In the genomic region with DNA sequence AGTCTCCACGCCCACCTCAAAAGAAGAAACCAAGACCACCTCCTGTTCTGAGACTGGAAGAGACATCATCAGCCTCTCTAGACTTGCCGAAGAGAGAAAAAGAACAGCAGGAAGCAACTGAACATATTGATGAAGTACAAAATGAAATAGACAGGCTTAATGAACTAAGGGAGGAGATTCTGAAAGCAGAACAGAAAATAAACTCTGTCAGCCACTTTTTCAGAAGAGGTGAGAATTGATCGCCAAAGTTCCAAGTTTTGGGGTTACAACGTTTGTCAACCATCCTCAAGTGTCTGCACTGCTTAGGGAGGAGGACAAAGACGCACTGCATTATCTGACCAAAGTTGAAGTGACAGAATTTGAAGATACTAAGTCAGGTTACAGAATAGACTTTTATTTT, we compare ENCODE assay signal across 25 cellular contexts.
"Had no signal": no experiment of that assay in that cellular context is flagged by ENCODE, and none has a peak within 500 bp of the region (broad histone marks: within the 10 kb centered on the region; RNA-seq: fewer than 3 reads in every experiment).

No MANE protein-coding gene starts in this region.

- H3K36me3 Mint-ChIP-seq: mesothelial cell of epicardium; natural killer cell treated with Interleukin-12 subunit alpha and Interleukin-12 subunit beta and Interleukin-15 and Interleukin-18, amount 100 ng/mL, for 72 hours; stimulated activated effector memory CD8-positive, alpha-beta T cell treated with anti-CD3 and anti-CD28 coated beads, Interleukin-12 subunit alpha, Interleukin-12 subunit beta, amount 100 ng/mL, for 72 hours; type B pancreatic cell had no signal

- ATAC-seq: mucosa of descending colon; naive thymus-derived CD4-positive, alpha-beta T cell; natural killer cell treated with Interleukin-12 subunit alpha and Interleukin-12 subunit beta and Interleukin-15 and Interleukin-18, amount 100 ng/mL, for 72 hours; pancreas; right cardiac atrium; sciatic nerve; stimulated activated effector memory CD8-positive, alpha-beta T cell treated with anti-CD3 and anti-CD28 coated beads, Interleukin-12 subunit alpha, Interleukin-12 subunit beta, amount 100 ng/mL, for 72 hours; stimulated activated naive CD8-positive, alpha-beta T cell treated with anti-CD3 and anti-CD28 coated beads, Interleukin-15, amount 100 ng/mL, for 72 hours had no signal

- H3K4me3 Mint-ChIP-seq: mesothelial cell of epicardium; naive thymus-derived CD4-positive, alpha-beta T cell; natural killer cell treated with Interleukin-12 subunit alpha and Interleukin-12 subunit beta and Interleukin-15 and Interleukin-18, amount 100 ng/mL, for 72 hours; stimulated activated effector memory CD8-positive, alpha-beta T cell treated with anti-CD3 and anti-CD28 coated beads, Interleukin-12 subunit alpha, Interleukin-12 subunit beta, amount 100 ng/mL, for 72 hours; stimulated activated naive CD8-positive, alpha-beta T cell treated with anti-CD3 and anti-CD28 coated beads, Interleukin-15, amount 100 ng/mL, for 72 hours; type B pancreatic cell had no signal

- H3K4me3 ChIP-seq: left ventricle myocardium inferior, lung, mucosa of descending colon, pancreas, prostate gland, skin epidermis, tibial nerve, uterus had no signal

- H3K9me3 Mint-ChIP-seq: mesothelial cell of epicardium; naive thymus-derived CD4-positive, alpha-beta T cell; natural killer cell treated with Interleukin-12 subunit alpha and Interleukin-12 subunit beta and Interleukin-15 and Interleukin-18, amount 100 ng/mL, for 72 hours; stimulated activated effector memory CD8-positive, alpha-beta T cell treated with anti-CD3 and anti-CD28 coated beads, Interleukin-12 subunit alpha, Interleukin-12 subunit beta, amount 100 ng/mL, for 72 hours; stimulated activated naive CD8-positive, alpha-beta T cell treated with anti-CD3 and anti-CD28 coated beads, Interleukin-15, amount 100 ng/mL, for 72 hours; type B pancreatic cell had no signal

- H3K36me3 ChIP-seq: left ventricle myocardium inferior, pancreas, prostate gland, tibial nerve, uterus had no signal

- H3K27me3 ChIP-seq: pancreas, tibial nerve, uterus had no signal

- H3K27ac ChIP-seq: left ventricle myocardium inferior, pancreas, prostate gland, skin epidermis, tibial nerve, uterus had no signal

- DNase-seq: islet precursor cell; left ventricle myocardium inferior; mesendoderm; mucosa of descending colon; naive thymus-derived CD4-positive, alpha-beta T cell; nucleus accumbens; pancreas; posterior cingulate gyrus; retina; right cardiac atrium; stimulated activated CD4-positive, alpha-beta T cell treated with anti-CD3 and anti-CD28 coated beads, Interleukin-12 subunit alpha, Interleukin-12 subunit beta, amount 100 ng/mL, for 4 hours; stimulated activated CD4-positive, alpha-beta T cell treated with anti-CD3 and anti-CD28 coated beads, Interleukin-4, amount 100 ng/mL, for 24 hours; stimulated activated naive CD4-positive, alpha-beta T cell treated with Interleukin-2 at 50 U/mL for 16 hours; stimulated activated naive CD8-positive, alpha-beta T cell treated with anti-CD3 and anti-CD28 coated beads, Interleukin-15, amount 100 ng/mL, for 72 hours; substantia nigra; uterus had no signal

- H3K4me1 ChIP-seq: prostate gland had no signal

- FAIRE-seq: pancreas had no signal

- H3K27ac Mint-ChIP-seq: mesothelial cell of epicardium; natural killer cell treated with Interleukin-12 subunit alpha and Interleukin-12 subunit beta and Interleukin-15 and Interleukin-18, amount 100 ng/mL, for 72 hours; stimulated activated effector memory CD8-positive, alpha-beta T cell treated with anti-CD3 and anti-CD28 coated beads, Interleukin-12 subunit alpha, Interleukin-12 subunit beta, amount 100 ng/mL, for 72 hours; stimulated activated naive CD8-positive, alpha-beta T cell treated with anti-CD3 and anti-CD28 coated beads, Interleukin-15, amount 100 ng/mL, for 72 hours; type B pancreatic cell had no signal

- H3K27me3 Mint-ChIP-seq: naive thymus-derived CD4-positive, alpha-beta T cell; natural killer cell treated with Interleukin-12 subunit alpha and Interleukin-12 subunit beta and Interleukin-15 and Interleukin-18, amount 100 ng/mL, for 72 hours; stimulated activated naive CD8-positive, alpha-beta T cell treated with anti-CD3 and anti-CD28 coated beads, Interleukin-15, amount 100 ng/mL, for 72 hours; type B pancreatic cell had no signal

- H3K9me3 ChIP-seq: left ventricle myocardium inferior, mucosa of descending colon, pancreas, prostate gland, tibial nerve, uterus had no signal
